Comparison of ENCODE assay signal across 8 cellular contexts in the genomic region with DNA sequence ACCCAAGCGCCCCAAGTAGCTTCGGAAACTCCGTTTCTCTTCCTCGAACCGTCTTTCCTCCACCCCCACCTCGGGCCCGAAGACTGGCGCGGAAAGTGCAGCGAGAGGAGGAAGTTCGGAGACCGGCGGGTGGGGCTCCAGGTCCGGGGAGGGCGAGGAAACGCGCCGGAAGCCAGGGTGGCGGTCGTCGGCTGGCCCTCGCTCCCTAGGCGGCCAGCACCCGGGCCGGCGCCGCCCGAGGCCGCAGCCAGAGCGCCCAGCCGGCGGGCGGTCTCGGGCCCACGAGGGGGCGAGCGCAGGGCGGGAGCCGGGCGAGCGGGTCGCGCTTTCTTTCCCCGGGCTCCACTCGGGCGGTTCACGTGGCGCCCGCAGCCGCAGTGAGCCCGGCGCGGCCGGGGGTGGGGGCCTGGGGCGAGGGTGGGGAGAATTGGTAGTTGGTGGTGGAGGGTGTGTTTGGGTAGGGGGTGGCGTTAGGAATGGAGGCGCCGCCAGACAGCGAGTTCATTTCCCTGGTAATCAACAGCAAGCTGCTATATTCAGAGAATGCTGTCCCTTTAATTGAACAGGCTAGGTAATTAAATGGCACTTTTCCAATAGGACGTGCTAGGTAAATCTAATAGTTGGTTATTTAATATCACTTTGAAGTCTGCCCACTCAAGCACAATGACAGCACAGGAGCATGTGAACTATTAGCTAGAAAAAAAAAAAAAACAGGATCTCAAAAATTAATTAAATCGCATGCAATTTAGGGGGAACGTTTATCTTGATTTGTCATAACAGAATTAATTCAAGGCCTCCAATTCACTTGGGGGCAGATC. TPM values are rescaled to one million over a fixed set of nuclear protein-coding genes. Genes with fewer than 3 reads are reported as not detected.
A peak's percentile ranks its signal among the peaks of the same experiment; 100 is the strongest.
DNase-seq lines count a peak whose midpoint lies in the region; ATAC-seq and TF ChIP-seq lines count a peak whose summit lies in the region.

No MANE protein-coding gene starts in this region.

- DNase-seq in SKM-1 (lab: John Stamatoyannopoulos, UW; ENCODE audit: unreplicated experiment): peak; percentile 63
- DNase-seq in adipocyte (ENCODE audit: low read depth): peak; percentile 79
- peak; percentile 81 for DNase-seq in left cardiac atrium
- peak; percentile 25 to 92 (median 46) for DNase-seq in posterior cingulate gyrus
- DNase-seq in cortex of kidney (lab: John Stamatoyannopoulos, UW): no peak

- peak overlapping the region; percentile 98 for H3K9ac ChIP-seq in adipocyte (ENCODE audit: low read length)

- H3K4me2 ChIP-seq in DOHH2 (ENCODE audit: low read length): peak overlapping the region; percentile 89

- intact Hi-C loops in left cardiac atrium (cut with DNase I) (loop anchor here in 1 of 2 donors (10.0 kb wide), 1 partner anchor 349 kb away; no protein-coding TSS in a partner anchor), posterior cingulate gyrus (cut with DNase I) (loop anchor here (5.0 kb wide), 1 partner anchor 77 kb away; no protein-coding TSS in a partner anchor)

- H3K36me3 Mint-ChIP-seq in IgD-negative memory B cell: peaks cover 3% of the 10 kb centered on the region

- H3K4me1 Mint-ChIP-seq in IgD-negative memory B cell: peaks cover 39 to 53% (median 47%) of the 10 kb centered on the region in 3 donors

- peaks cover 45% of the 10 kb centered on the region for H3K4me1 ChIP-seq in DOHH2 (ENCODE audit: control insufficient read depth, low read length)
- H3K4me1 ChIP-seq in adipocyte (ENCODE audit: control insufficient read depth, insufficient read depth, low read length): peaks cover 56% of the 10 kb centered on the region

- H3K36me3 ChIP-seq in DOHH2 (ENCODE audit: control insufficient read depth, low read length): peaks cover 53% of the 10 kb centered on the region
- peaks cover 60% of the 10 kb centered on the region for H3K36me3 ChIP-seq in adipocyte (ENCODE audit: control insufficient read depth, insufficient read depth, low read length, severe bottlenecking)

- H3K27me3 Mint-ChIP-seq in IgD-negative memory B cell: no peaks in the 10 kb centered on the region

- ATAC-seq in GM21526 (IDR thresholded peaks at IDR 0.05; ENCODE audit: low FRiP score, unreplicated experiment) (peak; percentile 44), left cardiac atrium (peak; percentile 62 to 65)

- H3K4me3 ChIP-seq in DOHH2 (ENCODE audit: low read length): peak overlapping the region; percentile 74
- peak overlapping the region; percentile 84 for H3K4me3 ChIP-seq in adipocyte (ENCODE audit: low read length)

- H3K79me2 ChIP-seq in DOHH2 (ENCODE audit: control insufficient read depth, low read length): peaks cover 38% of the 10 kb centered on the region

- no peaks in the 10 kb centered on the region for H3K9me2 ChIP-seq in DOHH2 (replicated peaks; ENCODE audit: control insufficient read depth, low read length)

- peak overlapping the region; percentile 79 to 90 (median 80) for H3K27ac Mint-ChIP-seq in IgD-negative memory B cell

- H3K4me3 Mint-ChIP-seq in IgD-negative memory B cell: peak overlapping the region; percentile 85 to 97 (median 95)

- H4K20me1 ChIP-seq in DOHH2 (ENCODE audit: control insufficient read depth, insufficient read depth, low read depth, low read length): peaks cover 15% of the 10 kb centered on the region

- H3K9me3 Mint-ChIP-seq in IgD-negative memory B cell: no peaks in the 10 kb centered on the region

- peaks cover 21% of the 10 kb centered on the region for H3F3A ChIP-seq in DOHH2 (ENCODE audit: control insufficient read depth, insufficient read depth)

- H3K27me3 ChIP-seq in DOHH2 (ENCODE audit: control insufficient read depth, low read length) (peaks cover 9% of the 10 kb centered on the region), adipocyte (replicated peaks; ENCODE audit: control insufficient read depth, insufficient read depth, low read length) (no peaks in the 10 kb centered on the region)

- H3K9me3 ChIP-seq in DOHH2 (ENCODE audit: control insufficient read depth, insufficient read depth, low read length) (no peaks in the 10 kb centered on the region), adipocyte (ENCODE audit: control insufficient read depth, low read length) (no peaks in the 10 kb centered on the region)

- no peak for TF ChIP-seq CTCF in DOHH2 (IDR thresholded peaks at IDR 0.05; ENCODE audit: low read depth, low read length, poor library complexity, severe bottlenecking)

- H3K27ac ChIP-seq in DOHH2 (ENCODE audit: low read depth, low read length): peak overlapping the region; percentile 30

RNA-seq across cellular contexts. Expression of gene LMO4, which starts 6.7 kb away (rescaled TPM):
- polyA plus RNA-seq in IgD-negative memory B cell: 34.8 TPM
- total RNA-seq in left cardiac atrium: 10 to 100 TPM; 43.2 to 50.6 TPM
